Comparison of ENCODE assay signal across 1 cellular context in genomic region chr1:54406339-54407181, GRCh38.
A peak's percentile ranks its signal among the peaks of the same experiment; 100 is the strongest.
TF ChIP-seq lines count a peak whose summit lies in the region.

Gene SSBP3 (minus strand): TSS chr1:54406394.

TF ChIP-seq in HEK293, 187 proteins besides CTCF, POLR2A, EP300 and RAD21 (continued from another document and continues in another):
- TF ChIP-seq, protein P1, sequence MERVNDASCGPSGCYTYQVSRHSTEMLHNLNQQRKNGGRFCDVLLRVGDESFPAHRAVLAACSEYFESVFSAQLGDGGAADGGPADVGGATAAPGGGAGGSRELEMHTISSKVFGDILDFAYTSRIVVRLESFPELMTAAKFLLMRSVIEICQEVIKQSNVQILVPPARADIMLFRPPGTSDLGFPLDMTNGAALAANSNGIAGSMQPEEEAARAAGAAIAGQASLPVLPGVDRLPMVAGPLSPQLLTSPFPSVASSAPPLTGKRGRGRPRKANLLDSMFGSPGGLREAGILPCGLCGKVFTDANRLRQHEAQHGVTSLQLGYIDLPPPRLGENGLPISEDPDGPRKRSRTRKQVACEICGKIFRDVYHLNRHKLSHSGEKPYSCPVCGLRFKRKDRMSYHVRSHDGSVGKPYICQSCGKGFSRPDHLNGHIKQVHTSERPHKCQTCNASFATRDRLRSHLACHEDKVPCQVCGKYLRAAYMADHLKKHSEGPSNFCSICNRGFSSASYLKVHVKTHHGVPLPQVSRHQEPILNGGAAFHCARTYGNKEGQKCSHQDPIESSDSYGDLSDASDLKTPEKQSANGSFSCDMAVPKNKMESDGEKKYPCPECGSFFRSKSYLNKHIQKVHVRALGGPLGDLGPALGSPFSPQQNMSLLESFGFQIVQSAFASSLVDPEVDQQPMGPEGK (tag by site-specific recombination; IDR thresholded peaks at IDR 0.05) = peak; percentile 100
- TF ChIP-seq, protein P2, sequence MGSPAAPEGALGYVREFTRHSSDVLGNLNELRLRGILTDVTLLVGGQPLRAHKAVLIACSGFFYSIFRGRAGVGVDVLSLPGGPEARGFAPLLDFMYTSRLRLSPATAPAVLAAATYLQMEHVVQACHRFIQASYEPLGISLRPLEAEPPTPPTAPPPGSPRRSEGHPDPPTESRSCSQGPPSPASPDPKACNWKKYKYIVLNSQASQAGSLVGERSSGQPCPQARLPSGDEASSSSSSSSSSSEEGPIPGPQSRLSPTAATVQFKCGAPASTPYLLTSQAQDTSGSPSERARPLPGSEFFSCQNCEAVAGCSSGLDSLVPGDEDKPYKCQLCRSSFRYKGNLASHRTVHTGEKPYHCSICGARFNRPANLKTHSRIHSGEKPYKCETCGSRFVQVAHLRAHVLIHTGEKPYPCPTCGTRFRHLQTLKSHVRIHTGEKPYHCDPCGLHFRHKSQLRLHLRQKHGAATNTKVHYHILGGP (tag by site-specific recombination; IDR thresholded peaks at IDR 0.05) = no peak
- TF ChIP-seq ZNF398 (tag by site-specific recombination; IDR thresholded peaks at IDR 0.05) (peak; percentile 94), ZFHX2 (tag by site-specific recombination; conservative IDR thresholded peaks at IDR 0.05) (peak; percentile 95), ZNF23 (tag by site-specific recombination; IDR thresholded peaks at IDR 0.05; ENCODE audit: borderline replicate concordance) (no peak), BCL11B (tag by site-specific recombination; IDR thresholded peaks at IDR 0.05; ENCODE audit: low read depth) (no peak; the same call in 1 of the 2 replicates), ZNF132 (tag by site-specific recombination; IDR thresholded peaks at IDR 0.05; ENCODE audit: borderline replicate concordance) (no peak), ZNF530 (tag by site-specific recombination; IDR thresholded peaks at IDR 0.05; ENCODE audit: low read depth) (no peak), IKZF3 (tag by site-specific recombination; IDR thresholded peaks at IDR 0.05) (peak; percentile 15; the same call in 1 of the 2 replicates), ZSCAN23 (tag by site-specific recombination; IDR thresholded peaks at IDR 0.05) (0 out of 2 replicates have a peak, but pooled peaks have one; percentile 17), ZNF785 (tag by site-specific recombination; IDR thresholded peaks at IDR 0.05) (no peak), ZNF747 (tag by site-specific recombination; IDR thresholded peaks at IDR 0.05) (no peak), KLF9 (tag by site-specific recombination; IDR thresholded peaks at IDR 0.05; ENCODE audit: low read depth) (peak; percentile 70), ZNF544 (tag by site-specific recombination; IDR thresholded peaks at IDR 0.05) (no peak), SP3 (tag by site-specific recombination; IDR thresholded peaks at IDR 0.05) (peak; percentile 61), ZNF175 (tag by site-specific recombination; IDR thresholded peaks at IDR 0.05) (no peak), ZNF341 (tag by site-specific recombination; IDR thresholded peaks at IDR 0.05; ENCODE audit: low read depth) (peak; percentile 44; the same call in 1 of the 2 replicates), ZBTB26 (tag by site-specific recombination; optimal IDR thresholded peaks at IDR 0.05) (peak; percentile 77), RBAK (tag by site-specific recombination; IDR thresholded peaks at IDR 0.05) (no peak), GLIS2 (tag by site-specific recombination; IDR thresholded peaks at IDR 0.05) (peak; percentile 99), ZNF664 (tag by site-specific recombination; IDR thresholded peaks at IDR 0.05) (no peak), ZNF654 (tag by site-specific recombination; IDR thresholded peaks at IDR 0.05; ENCODE audit: low read depth) (no peak), ZNF488 (tag by site-specific recombination; IDR thresholded peaks at IDR 0.05) (no peak), ZNF239 (tag by site-specific recombination; IDR thresholded peaks at IDR 0.05) (no peak), ZNF529 (tag by site-specific recombination; IDR thresholded peaks at IDR 0.05; ENCODE audit: insufficient replicate concordance) (no peak), ZNF184 (tag by site-specific recombination; IDR thresholded peaks at IDR 0.05) (no peak), ZNF335 (tag by site-specific recombination; conservative IDR thresholded peaks at IDR 0.05) (peak; percentile 44), KLF7 (tag by site-specific recombination; IDR thresholded peaks at IDR 0.05; ENCODE audit: borderline replicate concordance) (no peak), ZNF37A (tag by site-specific recombination; IDR thresholded peaks at IDR 0.05) (no peak), ZBTB8A (tag by site-specific recombination; IDR thresholded peaks at IDR 0.05) (peak; percentile 84), ZNF174 (tag by site-specific recombination; IDR thresholded peaks at IDR 0.05) (no peak), ZNF214 (tag by site-specific recombination; IDR thresholded peaks at IDR 0.05; ENCODE audit: borderline replicate concordance) (no peak), KLF10 (tag by site-specific recombination; IDR thresholded peaks at IDR 0.05) (0 out of 2 replicates have a peak, but pooled peaks have one; percentile 48), ZNF501 (tag by site-specific recombination; IDR thresholded peaks at IDR 0.05) (0 out of 2 replicates have a peak, but pooled peaks have one; percentile 24), MYNN (tag by site-specific recombination; IDR thresholded peaks at IDR 0.05; ENCODE audit: borderline replicate concordance) (no peak), ZSCAN16 (tag by site-specific recombination; IDR thresholded peaks at IDR 0.05) (no peak), ZNF596 (tag by site-specific recombination; IDR thresholded peaks at IDR 0.05) (no peak), FEZF1 (tag by site-specific recombination; IDR thresholded peaks at IDR 0.05) (no peak), HOXD13 (CRISPR knock-in tag; IDR thresholded peaks at IDR 0.05; ENCODE audit: borderline replicate concordance) (no peak), ZNF580 (tag by site-specific recombination; IDR thresholded peaks at IDR 0.05) (no peak), ZNF830 (tag by site-specific recombination; IDR thresholded peaks at IDR 0.05; ENCODE audit: low read depth) (no peak), ZNF404 (tag by site-specific recombination; IDR thresholded peaks at IDR 0.05) (no peak), ZNF585B (tag by site-specific recombination; IDR thresholded peaks at IDR 0.05) (no peak), ZNF157 (tag by site-specific recombination; IDR thresholded peaks at IDR 0.05) (no peak), TRIM28 (IDR thresholded peaks at IDR 0.05; ENCODE audit: borderline replicate concordance, low read length) (no peak), ZFP41 (tag by site-specific recombination; IDR thresholded peaks at IDR 0.05; ENCODE audit: borderline replicate concordance) (no peak), ZBTB7A (tag by site-specific recombination; IDR thresholded peaks at IDR 0.05; ENCODE audit: low read depth) (peak; percentile 100), ZNF223 (tag by site-specific recombination; IDR thresholded peaks at IDR 0.05) (no peak), ZNF549 (tag by site-specific recombination; IDR thresholded peaks at IDR 0.05) (no peak)
- TF ChIP-seq, protein P3, sequence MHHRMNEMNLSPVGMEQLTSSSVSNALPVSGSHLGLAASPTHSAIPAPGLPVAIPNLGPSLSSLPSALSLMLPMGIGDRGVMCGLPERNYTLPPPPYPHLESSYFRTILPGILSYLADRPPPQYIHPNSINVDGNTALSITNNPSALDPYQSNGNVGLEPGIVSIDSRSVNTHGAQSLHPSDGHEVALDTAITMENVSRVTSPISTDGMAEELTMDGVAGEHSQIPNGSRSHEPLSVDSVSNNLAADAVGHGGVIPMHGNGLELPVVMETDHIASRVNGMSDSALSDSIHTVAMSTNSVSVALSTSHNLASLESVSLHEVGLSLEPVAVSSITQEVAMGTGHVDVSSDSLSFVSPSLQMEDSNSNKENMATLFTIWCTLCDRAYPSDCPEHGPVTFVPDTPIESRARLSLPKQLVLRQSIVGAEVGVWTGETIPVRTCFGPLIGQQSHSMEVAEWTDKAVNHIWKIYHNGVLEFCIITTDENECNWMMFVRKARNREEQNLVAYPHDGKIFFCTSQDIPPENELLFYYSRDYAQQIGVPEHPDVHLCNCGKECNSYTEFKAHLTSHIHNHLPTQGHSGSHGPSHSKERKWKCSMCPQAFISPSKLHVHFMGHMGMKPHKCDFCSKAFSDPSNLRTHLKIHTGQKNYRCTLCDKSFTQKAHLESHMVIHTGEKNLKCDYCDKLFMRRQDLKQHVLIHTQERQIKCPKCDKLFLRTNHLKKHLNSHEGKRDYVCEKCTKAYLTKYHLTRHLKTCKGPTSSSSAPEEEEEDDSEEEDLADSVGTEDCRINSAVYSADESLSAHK (tag by site-specific recombination; IDR thresholded peaks at IDR 0.05) = peak; percentile 53; the same call in 1 of the 2 replicates
- TF ChIP-seq, protein P4, sequence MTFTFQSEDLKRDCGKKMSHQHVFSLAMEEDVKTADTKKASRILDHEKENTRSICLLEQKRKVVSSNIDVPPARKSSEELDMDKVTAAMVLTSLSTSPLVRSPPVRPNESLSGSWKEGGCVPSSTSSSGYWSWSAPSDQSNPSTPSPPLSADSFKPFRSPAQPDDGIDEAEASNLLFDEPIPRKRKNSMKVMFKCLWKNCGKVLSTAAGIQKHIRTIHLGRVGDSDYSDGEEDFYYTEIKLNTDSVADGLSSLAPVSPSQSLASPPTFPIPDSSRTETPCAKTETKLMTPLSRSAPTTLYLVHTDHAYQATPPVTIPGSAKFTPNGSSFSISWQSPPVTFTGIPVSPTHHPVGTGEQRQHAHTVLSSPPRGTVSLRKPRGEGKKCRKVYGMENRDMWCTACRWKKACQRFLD (tag by site-specific recombination; IDR thresholded peaks at IDR 0.05) = no peak
- TF ChIP-seq, protein P5, sequence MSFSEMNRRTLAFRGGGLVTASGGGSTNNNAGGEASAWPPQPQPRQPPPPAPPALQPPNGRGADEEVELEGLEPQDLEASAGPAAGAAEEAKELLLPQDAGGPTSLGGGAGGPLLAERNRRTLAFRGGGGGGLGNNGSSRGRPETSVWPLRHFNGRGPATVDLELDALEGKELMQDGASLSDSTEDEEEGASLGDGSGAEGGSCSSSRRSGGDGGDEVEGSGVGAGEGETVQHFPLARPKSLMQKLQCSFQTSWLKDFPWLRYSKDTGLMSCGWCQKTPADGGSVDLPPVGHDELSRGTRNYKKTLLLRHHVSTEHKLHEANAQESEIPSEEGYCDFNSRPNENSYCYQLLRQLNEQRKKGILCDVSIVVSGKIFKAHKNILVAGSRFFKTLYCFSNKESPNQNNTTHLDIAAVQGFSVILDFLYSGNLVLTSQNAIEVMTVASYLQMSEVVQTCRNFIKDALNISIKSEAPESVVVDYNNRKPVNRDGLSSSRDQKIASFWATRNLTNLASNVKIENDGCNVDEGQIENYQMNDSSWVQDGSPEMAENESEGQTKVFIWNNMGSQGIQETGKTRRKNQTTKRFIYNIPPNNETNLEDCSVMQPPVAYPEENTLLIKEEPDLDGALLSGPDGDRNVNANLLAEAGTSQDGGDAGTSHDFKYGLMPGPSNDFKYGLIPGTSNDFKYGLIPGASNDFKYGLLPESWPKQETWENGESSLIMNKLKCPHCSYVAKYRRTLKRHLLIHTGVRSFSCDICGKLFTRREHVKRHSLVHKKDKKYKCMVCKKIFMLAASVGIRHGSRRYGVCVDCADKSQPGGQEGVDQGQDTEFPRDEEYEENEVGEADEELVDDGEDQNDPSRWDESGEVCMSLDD (tag by site-specific recombination; IDR thresholded peaks at IDR 0.05) = peak; percentile 99
- TF ChIP-seq, protein P6, sequence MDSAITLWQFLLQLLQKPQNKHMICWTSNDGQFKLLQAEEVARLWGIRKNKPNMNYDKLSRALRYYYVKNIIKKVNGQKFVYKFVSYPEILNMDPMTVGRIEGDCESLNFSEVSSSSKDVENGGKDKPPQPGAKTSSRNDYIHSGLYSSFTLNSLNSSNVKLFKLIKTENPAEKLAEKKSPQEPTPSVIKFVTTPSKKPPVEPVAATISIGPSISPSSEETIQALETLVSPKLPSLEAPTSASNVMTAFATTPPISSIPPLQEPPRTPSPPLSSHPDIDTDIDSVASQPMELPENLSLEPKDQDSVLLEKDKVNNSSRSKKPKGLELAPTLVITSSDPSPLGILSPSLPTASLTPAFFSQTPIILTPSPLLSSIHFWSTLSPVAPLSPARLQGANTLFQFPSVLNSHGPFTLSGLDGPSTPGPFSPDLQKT (IDR thresholded peaks at IDR 0.05; ENCODE audit: borderline replicate concordance, low read depth, low read length) = no peak
